Comparison of ENCODE assay signal across 8 cellular contexts in the genomic region with DNA sequence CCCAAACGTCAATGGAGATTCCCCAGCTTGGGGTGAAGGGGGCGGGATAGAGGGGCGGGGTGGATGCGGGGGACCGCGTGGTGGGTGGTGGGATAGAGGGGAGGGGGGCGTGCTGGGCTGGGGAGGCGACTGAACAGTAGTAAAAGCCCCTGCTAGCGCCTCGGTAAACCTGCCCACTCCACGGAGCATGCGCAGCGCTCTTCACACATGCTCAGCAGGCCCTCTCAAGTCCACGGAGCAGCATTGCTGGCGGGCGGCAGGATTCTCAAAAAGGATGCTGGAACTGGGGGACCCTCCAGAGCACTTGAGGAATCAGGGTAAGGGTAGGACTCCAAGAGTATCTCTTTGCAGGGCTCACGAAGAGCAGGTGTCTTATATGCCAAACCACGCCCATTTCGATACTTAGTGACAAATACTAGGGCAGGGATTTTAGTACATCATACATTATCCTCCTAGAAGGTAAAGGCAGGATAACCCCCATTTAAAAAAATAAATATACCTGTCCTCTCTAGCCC. TPM values are rescaled to one million over a fixed set of nuclear protein-coding genes. Genes with fewer than 3 reads are reported as not detected.
DNase-seq lines count a peak whose midpoint lies in the region; ATAC-seq and TF ChIP-seq lines count a peak whose summit lies in the region.

No MANE protein-coding gene starts in this region.

- intact Hi-C loops in left lung (cut with DNase I) = no loop called here

- H3K27ac ChIP-seq in coronary artery (peak overlapping the region; percentile 53 to 82), left lung (no peak overlapping the region)

- H3K4me3 ChIP-seq in coronary artery (peak overlapping the region; percentile 77), left lung (peak overlapping the region; percentile 33 to 39)

- ATAC-seq in HG02981 (IDR thresholded peaks at IDR 0.05; ENCODE audit: unreplicated experiment) (peak; percentile 62), left lung (peak; percentile 80)

- H3K27me3 ChIP-seq in left lung = peaks cover 0 to 19% of the 10 kb centered on the region in 2 donors

- TF ChIP-seq CTCF in coronary artery (IDR thresholded peaks at IDR 0.05) = no peak
- no peak for TF ChIP-seq CTCF in left lung (IDR thresholded peaks at IDR 0.05)

- H3K9me3 ChIP-seq in left lung = no peaks in the 10 kb centered on the region

- DNase-seq in NCI-H446 (lab: John Stamatoyannopoulos, UW) (peak; percentile 4 to 49), NCI-H446 treated with DMSO at 0.1 percent for 48 hours (lab: John Stamatoyannopoulos, UW) (no peak), NCI-H526 treated with DMSO at 0.1 percent for 48 hours (lab: John Stamatoyannopoulos, UW) (peak; percentile 47), coronary artery (ENCODE audit: low spot score) (peak; percentile 72), left lung (peak; percentile 46 to 71), superior temporal gyrus (ENCODE audit: extremely low spot score) (peak; percentile 43), GM19240 (ENCODE audit: insufficient read length, low spot score) (no peak)

- H3K4me1 ChIP-seq in left lung = no peaks in the 10 kb centered on the region

- H3K36me3 ChIP-seq in left lung = no peaks in the 10 kb centered on the region

RNA-seq across cellular contexts. Expression of a gene that starts 0.4 kb away (rescaled TPM):
- total RNA-seq in left lung = 1 to 10 TPM; 1.9 to 2.8 TPM

Comparison
In these comparisons a context has a peak if more than half of its experiments do, and no peak if none do; other contexts are left out.
1. DNase-seq: peak in NCI-H446 (2 of 2), NCI-H526 treated with DMSO at 0.1 percent for 48 hours (single experiment), coronary artery (single experiment), left lung (2 of 2) and superior temporal gyrus (single experiment); none in NCI-H446 treated with DMSO at 0.1 percent for 48 hours (single experiment) and GM19240 (single experiment).
2. H3K27ac ChIP-seq: peak in coronary artery (2 of 2); none in left lung (0 of 2).